Comparison of ENCODE assay signal across 26 cellular contexts in the genomic region with DNA sequence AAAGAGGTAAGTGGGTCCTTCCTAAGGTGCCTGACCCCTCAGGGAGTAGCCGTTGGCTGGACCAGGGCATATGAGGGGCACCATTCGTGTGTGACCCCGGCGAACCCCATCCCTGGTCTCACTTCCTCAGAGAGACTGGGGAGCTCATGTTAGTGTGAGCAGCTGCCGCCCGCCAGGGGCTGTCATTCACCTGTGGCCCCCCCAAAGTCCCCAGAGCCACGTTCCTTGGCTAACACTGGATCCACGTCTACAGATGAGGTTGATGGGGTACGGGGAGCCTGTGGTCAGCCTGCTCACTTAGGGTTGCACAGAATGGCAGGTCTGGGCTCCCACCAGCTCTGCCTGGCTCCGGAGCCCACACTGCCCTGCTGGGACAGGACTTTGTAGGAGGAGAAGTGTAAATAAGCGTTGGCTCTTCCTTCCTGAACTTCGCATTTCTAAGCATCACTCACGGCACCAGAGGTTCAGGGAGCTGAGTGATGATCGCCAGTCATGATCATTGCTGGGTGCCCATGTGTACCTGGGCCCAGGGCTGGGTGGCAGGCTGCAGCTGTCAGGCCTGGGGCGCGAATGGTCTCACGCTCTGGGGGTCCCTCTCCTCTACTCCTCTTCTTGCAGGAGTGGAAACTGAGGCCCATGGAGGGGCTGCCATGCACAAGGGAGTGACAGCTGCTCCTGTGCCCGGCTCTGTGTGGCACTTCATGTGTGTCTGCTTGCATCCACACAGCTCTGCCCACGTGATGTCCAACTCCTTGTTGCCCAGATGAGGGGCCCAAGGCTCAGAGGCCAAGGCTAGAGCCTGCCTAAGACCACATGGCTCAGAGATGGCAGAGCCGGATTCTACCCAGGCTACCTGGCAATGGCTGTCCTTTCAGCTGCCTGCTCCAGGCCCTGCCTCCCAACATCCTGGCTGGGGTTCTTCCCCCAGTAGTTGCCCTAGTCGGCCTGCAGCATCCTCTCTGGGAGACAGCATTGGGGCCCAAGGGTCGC. TPM values are rescaled to one million over a fixed set of nuclear protein-coding genes. Genes with fewer than 3 reads are reported as not detected.
"Had no signal": no experiment of that assay in that cellular context is flagged by ENCODE, and none has a peak within 500 bp of the region (broad histone marks: within the 10 kb centered on the region; RNA-seq: fewer than 3 reads in every experiment).

No MANE protein-coding gene starts in this region.

- H3K27me3 ChIP-seq: cardiac muscle cell, dorsolateral prefrontal cortex, heart left ventricle, thyroid gland, upper lobe of left lung had no signal

- H3K4me1 ChIP-seq: parathyroid adenoma, thyroid gland, upper lobe of left lung had no signal

- DNase-seq: activated CD4-positive, alpha-beta T cell treated with anti-CD3 and anti-CD28 coated beads for 4 hours; activated CD4-positive, alpha-beta T cell treated with anti-CD3 and anti-CD28 coated beads, Interleukin-2, amount 50 U/mL, for 4 hours; activated effector memory CD4-positive, alpha-beta T cell treated with Interleukin-2 at 50 U/mL for 16 hours; activated naive CD4-positive, alpha-beta T cell treated with Interleukin-2 at 50 U/mL for 16 hours; anterior cingulate cortex; effector memory CD4-positive, alpha-beta T cell; erythroblast; heart left ventricle; hypothalamus; kidney glomerular epithelial cell; nucleus accumbens; right cardiac atrium; stimulated activated CD4-positive, alpha-beta T cell treated with anti-CD3 and anti-CD28 coated beads, Interleukin-4, amount 100 ng/mL, for 1 hour; stimulated activated naive CD8-positive, alpha-beta T cell treated with anti-CD3 and anti-CD28 coated beads, Interleukin-15, amount 100 ng/mL, for 72 hours; substantia nigra; thyroid gland; upper lobe of left lung had no signal

- H3K27ac ChIP-seq: cardiac muscle cell, coronary artery, dorsolateral prefrontal cortex, parathyroid adenoma, thyroid gland, upper lobe of left lung, VCaP had no signal

- ATAC-seq: stimulated activated naive CD8-positive, alpha-beta T cell treated with anti-CD3 and anti-CD28 coated beads, Interleukin-15, amount 100 ng/mL, for 72 hours had no signal

- H3K79me2 ChIP-seq: parathyroid adenoma had no signal

- H3K4me3 ChIP-seq: cardiac muscle cell, coronary artery, dorsolateral prefrontal cortex, heart left ventricle, thyroid gland, upper lobe of left lung had no signal

- H2AFZ ChIP-seq: parathyroid adenoma had no signal

- H3K4me3 Mint-ChIP-seq: activated naive CD8-positive, alpha-beta T cell; stimulated activated naive CD8-positive, alpha-beta T cell treated with anti-CD3 and anti-CD28 coated beads, Interleukin-15, amount 100 ng/mL, for 72 hours had no signal

- FAIRE-seq: TTC549 had no signal

- H3K9me3 ChIP-seq: heart left ventricle, thyroid gland, upper lobe of left lung had no signal

- H3K9ac ChIP-seq: parathyroid adenoma had no signal

- H3K27ac Mint-ChIP-seq: activated naive CD8-positive, alpha-beta T cell had no signal

- H3K27me3 Mint-ChIP-seq: activated naive CD8-positive, alpha-beta T cell; stimulated activated naive CD8-positive, alpha-beta T cell treated with anti-CD3 and anti-CD28 coated beads, Interleukin-15, amount 100 ng/mL, for 72 hours had no signal

RNA-seq across cellular contexts. Expression of gene PKDREJ, which starts 15.8 kb away (rescaled TPM):
- total RNA-seq: lung microvascular endothelial cell; T-helper 1 cell treated with Interleukin-12 subunit alpha and Interleukin-12 subunit beta and Interleukin-4 antibody, amounts not matched to agents 30 ng/mL and 1 ng/mL, for 36 hours had no signal
